21 cellular contexts compared by ENCODE assay signal in genomic region chr19:33437351-33438015, GRCh38.
DNase-seq lines count a peak whose midpoint lies in the region; ATAC-seq, FAIRE-seq and TF ChIP-seq lines count a peak whose summit lies in the region.
"Had no signal": no experiment of that assay in that cellular context is flagged by ENCODE, and none has a peak within 500 bp of the region (broad histone marks: within the 10 kb centered on the region; RNA-seq: fewer than 3 reads in every experiment).

No MANE protein-coding gene starts in this region.

- H3K36me3 ChIP-seq in heart right ventricle, result no peaks in the 10 kb centered on the region
- peaks cover 0 to 5% of the 10 kb centered on the region in 2 donors for H3K36me3 ChIP-seq in left lung
- no peaks in the 10 kb centered on the region for H3K36me3 ChIP-seq in upper lobe of right lung

- DNase-seq in left cardiac atrium, result peak; percentile 2
- no peak for DNase-seq in heart right ventricle
- peak; percentile 86 for DNase-seq in NCI-H69 (lab: John Stamatoyannopoulos, UW)
- peak; percentile 14 to 20 for DNase-seq in left lung
- peak; percentile 27 for DNase-seq in upper lobe of right lung
- DNase-seq in NCI-H146 treated with DMSO at 0.1 percent for 48 hours (lab: John Stamatoyannopoulos, UW; ENCODE audit: unreplicated experiment), result no peak
- DNase-seq in GM12891 (ENCODE audit: insufficient read length, low spot score), result no peak
- DNase-seq: activated B cell treated with CpG ODN at 0.5 μM for 24 hours; activated CD4-positive, alpha-beta T cell treated with anti-CD3 and anti-CD28 coated beads, Interleukin-2, amount 10 ng/mL, durations not matched to agents 7 days and 5 days; activated gamma-delta T cell; activated T-cell treated with anti-CD3 and anti-CD28 coated beads, Interleukin-2, amount 50 U/mL, for 1 hour; cortex of kidney; effector memory CD8-positive, alpha-beta T cell; erythroblast; islet precursor cell; MM.1S; NCI-H1436 treated with DMSO at 0.1 percent for 48 hours; stomach; tibial artery had no signal

- 77 to 84% methylated on average over 12 of the region's 12 CpGs for WGBS in heart right ventricle, 2 donors

- H3K27me3 ChIP-seq in heart right ventricle, result no peaks in the 10 kb centered on the region
- H3K27me3 ChIP-seq in left lung, result no peaks in the 10 kb centered on the region
- H3K27me3 ChIP-seq in upper lobe of right lung, result no peaks in the 10 kb centered on the region
- H3K27me3 ChIP-seq: stomach, tibial artery had no signal

- H3K4me3 ChIP-seq in heart right ventricle, result no peak overlapping the region
- no peak overlapping the region for H3K4me3 ChIP-seq in left lung
- no peak overlapping the region for H3K4me3 ChIP-seq in upper lobe of right lung
- H3K4me3 ChIP-seq: stomach, tibial artery had no signal

- ATAC-seq in left cardiac atrium (no peak), heart right ventricle (no peak), left lung (no peak), upper lobe of right lung (no peak)
- ATAC-seq: effector memory CD8-positive, alpha-beta T cell had no signal

- H3K27ac ChIP-seq in heart right ventricle (no peak overlapping the region), left lung (no peak overlapping the region), upper lobe of right lung (no peak overlapping the region)
- H3K27ac ChIP-seq: parathyroid adenoma, stomach, tibial artery had no signal

- peaks cover 0 to 6% (median 0%) of the 10 kb centered on the region in 9 donors for H3K4me1 ChIP-seq in heart right ventricle
- no peaks in the 10 kb centered on the region for H3K4me1 ChIP-seq in left lung
- no peaks in the 10 kb centered on the region for H3K4me1 ChIP-seq in upper lobe of right lung
- H3K4me1 ChIP-seq: parathyroid adenoma, tibial artery had no signal

- TF ChIP-seq POLR2A in GM12891 (IDR thresholded peaks at IDR 0.05; ENCODE audit: low read depth, low read length), result no peak

- H3K9me3 ChIP-seq in heart right ventricle (no peaks in the 10 kb centered on the region), left lung (no peaks in the 10 kb centered on the region), upper lobe of right lung (no peaks in the 10 kb centered on the region)
- H3K9me3 ChIP-seq: stomach, tibial artery had no signal

- intact Hi-C loops in left cardiac atrium (cut with DNase I), result no loop called here
- intact Hi-C loops in heart right ventricle (cut with DNase I), result no loop called here
- intact Hi-C loops in left lung (cut with DNase I), result no loop called here
- intact Hi-C loops in upper lobe of right lung (cut with DNase I), result no loop called here

- no peak for FAIRE-seq in GM12891 (lab: Jason Lieb, UNC)
- FAIRE-seq: GM12892 had no signal

- TF ChIP-seq CTCF in heart right ventricle (IDR thresholded peaks at IDR 0.05), result no peak
- no peak for TF ChIP-seq CTCF in left lung (IDR thresholded peaks at IDR 0.05)
- TF ChIP-seq CTCF in upper lobe of right lung (IDR thresholded peaks at IDR 0.05), result no peak

TF ChIP-seq in GM12891, 5 proteins besides CTCF, POLR2A, EP300 and RAD21:
- TF ChIP-seq PAX5 (IDR thresholded peaks at IDR 0.05; ENCODE audit: insufficient read depth, low read length, severe bottlenecking), result no peak
TF ChIP-seq in GM12891: peak in this region for 0.

Comparison
In these comparisons a context has a peak if more than half of its experiments do, and no peak if none do; other contexts are left out.
1. DNase-seq: peak in left cardiac atrium (single experiment), NCI-H69 (single experiment), left lung (2 of 2) and upper lobe of right lung (single experiment); none in heart right ventricle (0 of 2), NCI-H146 treated with DMSO at 0.1 percent for 48 hours (single experiment) and GM12891 (single experiment).